ENCODE assay signal across 7 cellular contexts in genomic region chr13:95644611-95645052, GRCh38. TPM values are rescaled to one million over a fixed set of nuclear protein-coding genes. Genes with fewer than 3 reads are reported as not detected.
DNase-seq lines count a peak whose midpoint lies in the region; ATAC-seq and TF ChIP-seq lines count a peak whose summit lies in the region.

Gene DZIP1, minus strand, starts transcription at chr13:95644706. Its CDS starts 2,677 bp downstream, at chr13:95642029.

- no peaks in the 10 kb centered on the region for H3K36me3 ChIP-seq in gastroesophageal sphincter

- H3K4me1 ChIP-seq in H9 (ENCODE audit: insufficient read depth, low read length) (peaks cover 2% of the 10 kb centered on the region; the same call in 1 of the 2 replicates), gastroesophageal sphincter (peaks cover 0 to 40% (median 11%) of the 10 kb centered on the region in 3 donors)

- no peak within 1 kb of the TSS for H4K8ac ChIP-seq in H9 (replicated peaks; ENCODE audit: insufficient read length, low read depth, low read length)

- H2BK12ac ChIP-seq in H9 (ENCODE audit: insufficient read length, low read depth, low read length): peak within 1 kb of the TSS; percentile 22

- no peaks in the 10 kb centered on the region; a peak in 1 of 5 replicates for H3K9me3 Mint-ChIP-seq in H9
- H3K9me3 Mint-ChIP-seq in activated T-cell treated with anti-CD3 and anti-CD28 coated beads, Interleukin-2, amount 50 U/mL, for 72 hours: no peaks in the 10 kb centered on the region
- H3K9me3 Mint-ChIP-seq in natural killer cell treated with Interleukin-12 subunit alpha and Interleukin-12 subunit beta and Interleukin-15 and Interleukin-18, amount 100 ng/mL, for 72 hours: no peaks in the 10 kb centered on the region

- H3K27ac ChIP-seq in H9 (ENCODE audit: insufficient read length, low read depth, low read length) (no peak within 1 kb of the TSS), gastroesophageal sphincter (peak within 1 kb of the TSS in 3 of 4 donors; percentile 81 to 86 (median 84))

- no peak within 1 kb of the TSS for H4K5ac ChIP-seq in H9 (ENCODE audit: insufficient read length, low read depth, low read length)

- H4K91ac ChIP-seq in H9 (ENCODE audit: insufficient read length, low read depth, low read length): no peak within 1 kb of the TSS

- H3K79me2 ChIP-seq in H9 (ENCODE audit: insufficient read depth, low read length): peaks cover 2% of the 10 kb centered on the region; the same call in 1 of the 2 replicates

- H3K4ac ChIP-seq in H9 (ENCODE audit: low read depth, low read length): no peak within 1 kb of the TSS

- peaks cover 10 to 15% (median 15%) of the 10 kb centered on the region in 3 experiments for H3K36me3 Mint-ChIP-seq in H9 (ENCODE audit: insufficient read depth in 1 of 3, low read depth in 3 of 3)
- no peaks in the 10 kb centered on the region for H3K36me3 Mint-ChIP-seq in activated T-cell treated with anti-CD3 and anti-CD28 coated beads, Interleukin-2, amount 50 U/mL, for 72 hours (ENCODE audit: insufficient read depth in 2 of 2)
- H3K36me3 Mint-ChIP-seq in natural killer cell treated with Interleukin-12 subunit alpha and Interleukin-12 subunit beta and Interleukin-15 and Interleukin-18, amount 100 ng/mL, for 72 hours: no peaks in the 10 kb centered on the region

- H3K27me3 ChIP-seq in H9 (ENCODE audit: insufficient read depth, low read length): no peaks in the 10 kb centered on the region
- H3K27me3 ChIP-seq in gastroesophageal sphincter: peaks cover 24% of the 10 kb centered on the region

- no peaks in the 10 kb centered on the region for H3K9me3 ChIP-seq in H9 (ENCODE audit: control insufficient read depth, low read depth, low read length)
- no peaks in the 10 kb centered on the region for H3K9me3 ChIP-seq in gastroesophageal sphincter

- peak; percentile 96 for DNase-seq in H9
- DNase-seq in NCI-H2171 treated with DMSO at 0.1 percent for 48 hours (lab: John Stamatoyannopoulos, UW): peak; percentile 80
- peak; percentile 25 to 35 for DNase-seq in activated T-cell treated with anti-CD3 and anti-CD28 coated beads, Interleukin-2, amount 50 U/mL, for 72 hours
- DNase-seq in natural killer cell treated with Interleukin-12 subunit alpha and Interleukin-12 subunit beta and Interleukin-15 and Interleukin-18, amount 100 ng/mL, for 72 hours (ENCODE audit: low spot score): no peak

- no peak for TF ChIP-seq EP300 in gastroesophageal sphincter (IDR thresholded peaks at IDR 0.05)

- peak within 1 kb of the TSS; percentile 91 for H3K4me2 ChIP-seq in H9 (ENCODE audit: insufficient read depth, insufficient read length, low read length)

- peak in 1 of 2 donors; percentile 12 for TF ChIP-seq POLR2A in gastroesophageal sphincter (IDR thresholded peaks at IDR 0.05)

- peaks cover 12% of the 10 kb centered on the region for H3K27me3 Mint-ChIP-seq in H9 (ENCODE audit: low read depth)
- H3K27me3 Mint-ChIP-seq in activated T-cell treated with anti-CD3 and anti-CD28 coated beads, Interleukin-2, amount 50 U/mL, for 72 hours (ENCODE audit: low read depth): peaks cover 37% of the 10 kb centered on the region
- H3K27me3 Mint-ChIP-seq in natural killer cell treated with Interleukin-12 subunit alpha and Interleukin-12 subunit beta and Interleukin-15 and Interleukin-18, amount 100 ng/mL, for 72 hours: peaks cover 28 to 36% of the 10 kb centered on the region in 2 donors

- no peak within 1 kb of the TSS for H2BK5ac ChIP-seq in H9 (ENCODE audit: insufficient read length, low read length)

- no peak within 1 kb of the TSS for H2BK20ac ChIP-seq in H9 (ENCODE audit: low read depth, low read length, poor library complexity, severe bottlenecking)

- H3K4me1 Mint-ChIP-seq in H9: peaks cover 17 to 21% of the 10 kb centered on the region in 2 experiments
- peaks cover 9% of the 10 kb centered on the region for H3K4me1 Mint-ChIP-seq in activated T-cell treated with anti-CD3 and anti-CD28 coated beads, Interleukin-2, amount 50 U/mL, for 72 hours (ENCODE audit: low read depth)
- H3K4me1 Mint-ChIP-seq in natural killer cell treated with Interleukin-12 subunit alpha and Interleukin-12 subunit beta and Interleukin-15 and Interleukin-18, amount 100 ng/mL, for 72 hours (ENCODE audit: low read depth in 2 of 2): peaks cover 4 to 6% of the 10 kb centered on the region in 2 donors

- H2BK15ac ChIP-seq in H9 (ENCODE audit: low read depth, low read length): no peak within 1 kb of the TSS

- no CpG with 5 or more reads among the region's 30 CpGs for WGBS in H9 (ENCODE audit: extremely low coverage, insufficient read length, low lambda C conversion rate)
- WGBS in gastroesophageal sphincter (ENCODE audit: low coverage in 1 of 2), 2 donors: 0% methylated on average over 3 to 9 of the region's 30 CpGs

- H2AK5ac ChIP-seq in H9 (ENCODE audit: insufficient read length, low read length): no peak within 1 kb of the TSS

- H3K14ac ChIP-seq in H9 (ENCODE audit: insufficient read depth, low read length): peak within 1 kb of the TSS; percentile 38

- ATAC-seq in activated T-cell treated with anti-CD3 and anti-CD28 coated beads, Interleukin-2, amount 50 U/mL, for 72 hours (replicated peaks in 1 of 2): peak; percentile 78 to 81
- peak; percentile 92 for ATAC-seq in gastroesophageal sphincter
- peak; percentile 71 to 74 for ATAC-seq in natural killer cell treated with Interleukin-12 subunit alpha and Interleukin-12 subunit beta and Interleukin-15 and Interleukin-18, amount 100 ng/mL, for 72 hours
- ATAC-seq in activated CD4-positive, CD25-positive, alpha-beta regulatory T cell treated with anti-CD3 and anti-CD28 coated beads, Interleukin-2, amount 50 U/mL, for 24 hours: no peak

- H3K27ac Mint-ChIP-seq in H9: peak within 1 kb of the TSS in 1 of 3 experiments; percentile 77; a peak in 2 of 7 replicates
- no peak within 1 kb of the TSS for H3K27ac Mint-ChIP-seq in activated T-cell treated with anti-CD3 and anti-CD28 coated beads, Interleukin-2, amount 50 U/mL, for 72 hours
- no peak within 1 kb of the TSS for H3K27ac Mint-ChIP-seq in natural killer cell treated with Interleukin-12 subunit alpha and Interleukin-12 subunit beta and Interleukin-15 and Interleukin-18, amount 100 ng/mL, for 72 hours

- H4K20me1 ChIP-seq in H9 (ENCODE audit: control insufficient read depth, insufficient read depth, insufficient read length): no peaks in the 10 kb centered on the region

- peak within 1 kb of the TSS; percentile 56 for H3K9ac ChIP-seq in H9 (ENCODE audit: extremely low read depth, insufficient read length, low read length)

- peak within 1 kb of the TSS; percentile 90 for H2AFZ ChIP-seq in H9 (ENCODE audit: low read length)

- peak within 1 kb of the TSS; percentile 81 to 92 for H3K4me3 Mint-ChIP-seq in H9
- H3K4me3 Mint-ChIP-seq in activated T-cell treated with anti-CD3 and anti-CD28 coated beads, Interleukin-2, amount 50 U/mL, for 72 hours: peak within 1 kb of the TSS; percentile 76 to 80
- peak within 1 kb of the TSS; percentile 67 for H3K4me3 Mint-ChIP-seq in natural killer cell treated with Interleukin-12 subunit alpha and Interleukin-12 subunit beta and Interleukin-15 and Interleukin-18, amount 100 ng/mL, for 72 hours

- H3K4me3 ChIP-seq in GM08714 (ENCODE audit: low read length) (peak within 1 kb of the TSS; percentile 40), gastroesophageal sphincter (peak within 1 kb of the TSS; percentile 37 to 80)

- no peaks in the 10 kb centered on the region for H3K79me1 ChIP-seq in H9 (ENCODE audit: insufficient read depth, low read depth, low read length, poor library complexity, severe bottlenecking)

- H3K23me2 ChIP-seq in H9 (ENCODE audit: insufficient read length, low read depth, low read length, poor library complexity, severe bottlenecking): peaks cover 9% of the 10 kb centered on the region

- H3K23ac ChIP-seq in H9 (ENCODE audit: insufficient read length, low read depth, low read length): no peak within 1 kb of the TSS

- no peak within 1 kb of the TSS for H3T11ph ChIP-seq in H9 (ENCODE audit: low read length)

- peak within 1 kb of the TSS; percentile 32 for H3K18ac ChIP-seq in H9 (ENCODE audit: insufficient read length, low read depth, low read length)

- TF ChIP-seq CTCF in H9 (conservative IDR thresholded peaks at IDR 0.05) (no peak), gastroesophageal sphincter (IDR thresholded peaks at IDR 0.05) (no peak)

- no peak within 1 kb of the TSS for H2BK120ac ChIP-seq in H9 (ENCODE audit: low read depth, low read length, poor library complexity, severe bottlenecking)

- H3K56ac ChIP-seq in H9 (ENCODE audit: insufficient read length, low read depth, low read length): no peak within 1 kb of the TSS

RNA-seq across cellular contexts. Expression of gene DZIP1, which starts in this region (rescaled TPM):
- total RNA-seq in H9 (2021) (31.5 and 33.6 TPM in 2 replicates), gastroesophageal sphincter (10 to 100 TPM; 17.7 to 39.1 (median 28.6) TPM)
- under 1 TPM; 0.19 to 0.31 TPM for total RNA-seq in activated T-cell treated with anti-CD3 and anti-CD28 coated beads, Interleukin-2, amount 50 U/mL, for 72 hours
- total RNA-seq in natural killer cell treated with Interleukin-12 subunit alpha and Interleukin-12 subunit beta and Interleukin-15 and Interleukin-18, amount 100 ng/mL, for 72 hours: not detected

Comparison
In these comparisons a context has a peak if more than half of its experiments do, and no peak if none do; other contexts are left out.
1. RNA of gene DZIP1 (total RNA-seq): 17.7 to 39.1 TPM in gastroesophageal sphincter and 31.5 to 33.6 TPM in H9; 0.19 to 0.31 TPM in activated T-cell treated with anti-CD3 and anti-CD28 coated beads, Interleukin-2, amount 50 U/mL, for 72 hours and not detected in natural killer cell treated with Interleukin-12 subunit alpha and Interleukin-12 subunit beta and Interleukin-15 and Interleukin-18, amount 100 ng/mL, for 72 hours; every median in the first group is over 10 times any median in the second.
2. Peak in DNase-seq and ATAC-seq in activated T-cell treated with anti-CD3 and anti-CD28 coated beads, Interleukin-2, amount 50 U/mL, for 72 hours; RNA of the gene not detected or under 1 TPM.
3. Peak in ATAC-seq in natural killer cell treated with Interleukin-12 subunit alpha and Interleukin-12 subunit beta and Interleukin-15 and Interleukin-18, amount 100 ng/mL, for 72 hours; RNA of the gene not detected or under 1 TPM.
4. Peak in every context shown above with its lines, with median percentiles within 50 percentile points of each other: H3K4me3 Mint-ChIP-seq.